Comparison of ENCODE assay signal across 1 cellular context in the genomic region with DNA sequence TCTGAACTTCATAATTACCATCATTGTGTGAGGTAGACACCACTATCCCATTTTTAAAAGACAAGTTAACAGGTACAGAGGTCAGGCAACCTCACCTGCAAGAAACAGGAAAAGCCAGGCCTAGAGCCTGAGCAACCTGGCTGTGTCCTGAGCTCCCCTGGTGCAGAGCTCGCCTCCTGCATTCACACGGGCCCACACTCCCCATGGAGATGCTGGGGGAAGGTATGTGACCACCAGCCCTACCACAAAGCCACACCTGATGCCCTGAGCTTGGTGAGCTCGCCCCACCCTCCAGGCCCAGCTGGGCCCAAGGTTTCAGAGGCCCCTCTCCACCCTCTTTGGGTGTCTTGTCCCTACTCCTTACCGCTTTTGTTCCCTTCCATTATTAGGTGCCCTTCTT.
TF ChIP-seq lines count a peak whose summit lies in the region.

No MANE protein-coding gene starts in this region.

TF ChIP-seq in IMR-90, 13 proteins besides CTCF, POLR2A, EP300 and RAD21:
- TF ChIP-seq CHD1 (IDR thresholded peaks at IDR 0.05; ENCODE audit: low read depth, low read length) (no peak), BHLHE40 (IDR thresholded peaks at IDR 0.05; ENCODE audit: low read depth, low read length) (no peak), USF2 (IDR thresholded peaks at IDR 0.05; ENCODE audit: low read depth, low read length) (no peak), NFE2L2 (IDR thresholded peaks at IDR 0.05; ENCODE audit: low read depth, low read length) (no peak), FOS (IDR thresholded peaks at IDR 0.05; ENCODE audit: low read depth, low read length) (no peak), MAFK (IDR thresholded peaks at IDR 0.05; ENCODE audit: low read depth, low read length) (no peak), MXI1 (IDR thresholded peaks at IDR 0.05; ENCODE audit: borderline replicate concordance, low read depth, low read length) (no peak), SMC3 (IDR thresholded peaks at IDR 0.05; ENCODE audit: low read depth, low read length) (no peak), RFX5 (IDR thresholded peaks at IDR 0.05; ENCODE audit: low read depth, low read length) (no peak), RCOR1 (IDR thresholded peaks at IDR 0.05; ENCODE audit: insufficient replicate concordance, low read length) (no peak), MAZ (IDR thresholded peaks at IDR 0.05; ENCODE audit: borderline replicate concordance, low read depth, low read length) (no peak), CEBPB (IDR thresholded peaks at IDR 0.05; ENCODE audit: low read depth, low read length) (no peak)
- TF ChIP-seq, protein P1, sequence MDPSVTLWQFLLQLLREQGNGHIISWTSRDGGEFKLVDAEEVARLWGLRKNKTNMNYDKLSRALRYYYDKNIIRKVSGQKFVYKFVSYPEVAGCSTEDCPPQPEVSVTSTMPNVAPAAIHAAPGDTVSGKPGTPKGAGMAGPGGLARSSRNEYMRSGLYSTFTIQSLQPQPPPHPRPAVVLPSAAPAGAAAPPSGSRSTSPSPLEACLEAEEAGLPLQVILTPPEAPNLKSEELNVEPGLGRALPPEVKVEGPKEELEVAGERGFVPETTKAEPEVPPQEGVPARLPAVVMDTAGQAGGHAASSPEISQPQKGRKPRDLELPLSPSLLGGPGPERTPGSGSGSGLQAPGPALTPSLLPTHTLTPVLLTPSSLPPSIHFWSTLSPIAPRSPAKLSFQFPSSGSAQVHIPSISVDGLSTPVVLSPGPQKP (IDR thresholded peaks at IDR 0.05; ENCODE audit: borderline replicate concordance, low read depth, low read length), result no peak
